ENCODE assay signal across 8 cellular contexts in the genomic region with DNA sequence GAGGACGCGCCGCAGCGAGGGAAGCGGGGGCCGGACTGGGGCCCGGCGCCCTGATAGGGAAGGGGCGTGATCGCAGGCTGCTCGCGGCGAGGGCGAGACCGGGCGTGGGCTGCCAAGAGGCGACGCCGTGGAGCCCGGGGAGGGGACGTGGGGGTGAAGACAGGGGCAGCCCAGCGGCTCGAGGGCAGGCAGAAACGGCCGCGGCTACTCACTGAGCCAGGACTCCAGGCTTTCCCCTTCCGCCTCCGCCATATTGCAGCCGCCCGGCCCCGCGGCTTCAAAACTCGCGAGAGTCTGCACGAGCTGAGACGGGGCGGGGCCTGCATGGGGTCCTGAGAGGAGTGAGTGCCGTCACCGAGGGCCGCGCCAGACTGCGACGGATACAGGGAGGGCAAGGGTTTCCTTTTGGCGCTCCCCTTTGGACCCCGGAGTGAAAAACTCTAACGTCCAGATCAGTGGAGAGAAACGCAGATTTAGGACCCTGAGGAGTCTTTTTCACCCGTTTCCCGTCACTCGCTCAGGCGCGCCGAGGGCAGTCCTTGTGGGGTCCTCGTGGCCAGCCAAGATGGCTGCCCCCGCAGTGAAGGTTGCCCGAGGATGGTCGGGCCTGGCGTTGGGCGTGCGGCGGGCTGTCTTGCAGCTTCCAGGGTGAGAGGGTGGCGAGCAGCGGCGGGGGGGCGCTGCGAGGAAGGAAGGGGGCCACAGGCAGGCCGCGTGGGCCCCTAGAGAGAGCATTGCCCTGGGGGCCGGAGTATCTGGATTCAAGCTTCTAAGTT. TPM values are rescaled to one million over a fixed set of nuclear protein-coding genes. Genes with fewer than 3 reads are reported as not detected.
DNase-seq lines count a peak whose midpoint lies in the region; ATAC-seq and TF ChIP-seq lines count a peak whose summit lies in the region.

A gene with protein sequence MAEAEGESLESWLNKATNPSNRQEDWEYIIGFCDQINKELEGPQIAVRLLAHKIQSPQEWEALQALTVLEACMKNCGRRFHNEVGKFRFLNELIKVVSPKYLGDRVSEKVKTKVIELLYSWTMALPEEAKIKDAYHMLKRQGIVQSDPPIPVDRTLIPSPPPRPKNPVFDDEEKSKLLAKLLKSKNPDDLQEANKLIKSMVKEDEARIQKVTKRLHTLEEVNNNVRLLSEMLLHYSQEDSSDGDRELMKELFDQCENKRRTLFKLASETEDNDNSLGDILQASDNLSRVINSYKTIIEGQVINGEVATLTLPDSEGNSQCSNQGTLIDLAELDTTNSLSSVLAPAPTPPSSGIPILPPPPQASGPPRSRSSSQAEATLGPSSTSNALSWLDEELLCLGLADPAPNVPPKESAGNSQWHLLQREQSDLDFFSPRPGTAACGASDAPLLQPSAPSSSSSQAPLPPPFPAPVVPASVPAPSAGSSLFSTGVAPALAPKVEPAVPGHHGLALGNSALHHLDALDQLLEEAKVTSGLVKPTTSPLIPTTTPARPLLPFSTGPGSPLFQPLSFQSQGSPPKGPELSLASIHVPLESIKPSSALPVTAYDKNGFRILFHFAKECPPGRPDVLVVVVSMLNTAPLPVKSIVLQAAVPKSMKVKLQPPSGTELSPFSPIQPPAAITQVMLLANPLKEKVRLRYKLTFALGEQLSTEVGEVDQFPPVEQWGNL (minus strand): TSS at position 271 of the 776 bp plus-strand sequence. CDS start 19 bp downstream, at position 252.
A gene (plus strand): TSS at position 544 of the 776 bp plus-strand sequence. CDS start 22 bp downstream, at position 566.

- peaks cover 13% of the 10 kb centered on the region; the same call in 1 of the 2 replicates for H4K20me1 ChIP-seq in SK-N-SH (ENCODE audit: insufficient read depth)
- H4K20me1 ChIP-seq in osteoblast (ENCODE audit: insufficient read depth, low read length) = peaks cover 16% of the 10 kb centered on the region

- CTCF ChIA-PET in SK-N-SH (lab: Yijun Ruan, JAX) = interaction anchor here (0.5 to 5.7 kb wide), 22 partner anchors 10 to 635 kb away, joined by 3 to 102 read pairs (median 5); a partner anchor contains a TSS

- H2AFZ ChIP-seq in SK-N-SH (ENCODE audit: low read depth) (peak within 1 kb of the TSS; percentile 91), osteoblast (ENCODE audit: low read length) (peak within 1 kb of the TSS; percentile 97)

- under 1% methylated on average over 56 of the region's 69 CpGs for WGBS in SK-N-SH (ENCODE audit: low lambda C conversion rate)
- WGBS in testis, 2 donors = 0 to 1% methylated on average over 17 to 68 of the region's 69 CpGs

- H3K4me3 ChIP-seq in SK-N-SH (ENCODE audit: low read depth in 2 of 2, low read length in 1 of 2) (peak within 1 kb of the TSS; percentile 88 to 99), osteoblast (ENCODE audit: insufficient read depth, low read length) (peak within 1 kb of the TSS; percentile 94), testis (peak within 1 kb of the TSS; percentile 94 to 100)

- TF ChIP-seq RAD21 in SK-N-SH (IDR thresholded peaks at IDR 0.05; ENCODE audit: low read length) = no peak

- H3K27me3 ChIP-seq in SK-N-SH (ENCODE audit: insufficient read depth) = no peaks in the 10 kb centered on the region
- H3K27me3 ChIP-seq in osteoblast (ENCODE audit: insufficient read depth, low read length) = no peaks in the 10 kb centered on the region
- H3K27me3 ChIP-seq in testis = no peaks in the 10 kb centered on the region

- H3K4me2 ChIP-seq in SK-N-SH (peak within 1 kb of the TSS; percentile 95), osteoblast (ENCODE audit: insufficient read depth, low read length) (peak within 1 kb of the TSS; percentile 88)

- H3K79me2 ChIP-seq in SK-N-SH (ENCODE audit: insufficient read depth) = peaks cover 74% of the 10 kb centered on the region
- peaks cover 58% of the 10 kb centered on the region for H3K79me2 ChIP-seq in osteoblast (ENCODE audit: insufficient read depth, low read length)

- peak within 1 kb of the TSS; percentile 96 to 98 for H3K27ac ChIP-seq in SK-N-SH (ENCODE audit: low read depth in 2 of 2, low read length in 1 of 2)
- peak within 1 kb of the TSS; percentile 100 for H3K27ac ChIP-seq in osteoblast (ENCODE audit: low read depth, low read length)
- H3K27ac ChIP-seq in testis = peak within 1 kb of the TSS; percentile 83 to 99

- no peaks in the 10 kb centered on the region for H3K9me2 ChIP-seq in SK-N-SH

- POLR2A ChIA-PET in SK-N-SH (lab: Yijun Ruan, JAX) = interaction anchor here (0.7 to 3.3 kb wide), 13 partner anchors 10 to 255 kb away, joined by 3 to 67 read pairs (median 5); a partner anchor contains a TSS

- TF ChIP-seq CTCF in SK-N-SH (IDR thresholded peaks at IDR 0.05) (no peak), osteoblast (IDR thresholded peaks at IDR 0.05; ENCODE audit: extremely low read depth, low read depth, low read length) (no peak), testis (IDR thresholded peaks at IDR 0.05) (peak in 1 of 3 experiments; percentile 17)

- H3K36me3 ChIP-seq in SK-N-SH (replicated peaks in 1 of 2; ENCODE audit: control insufficient read depth in 1 of 2, insufficient read depth in 2 of 2, low read length in 1 of 2) = peaks cover 26 to 34% of the 10 kb centered on the region in 2 experiments
- H3K36me3 ChIP-seq in osteoblast (ENCODE audit: insufficient read depth, low read length) = peaks cover 29% of the 10 kb centered on the region
- no peaks in the 10 kb centered on the region for H3K36me3 ChIP-seq in testis (ENCODE audit: low read depth, missing control alignments)

- DNase-seq in GM03348 (ENCODE audit: low spot score) (peak; percentile 97), NCI-H1092 (lab: John Stamatoyannopoulos, UW) (peak; percentile 92), SK-N-SH (peak; percentile 100), globus pallidus (ENCODE audit: low spot score) (peak; percentile 92), osteoblast (ENCODE audit: insufficient read length, low spot score, missing footprints) (peak; percentile 98), testis (peak; percentile 97)
- peak; percentile 96 for DNase-seq in activated naive CD4-positive, alpha-beta T cell treated with anti-CD3 and anti-CD28 coated beads, Interleukin-2, amount 50 U/mL, for 16 hours

- no peaks in the 10 kb centered on the region for H3F3A ChIP-seq in SK-N-SH (replicated peaks; ENCODE audit: insufficient read depth)

- H3K4me1 ChIP-seq in SK-N-SH (ENCODE audit: control insufficient read depth in 1 of 2, insufficient read depth in 2 of 2, low read depth in 1 of 2, low read length in 1 of 2) (peaks cover 4 to 21% of the 10 kb centered on the region in 2 experiments; a peak in 2 of 4 replicates), osteoblast (ENCODE audit: insufficient read depth, low read length) (peaks cover 19% of the 10 kb centered on the region), testis (peaks cover 15% of the 10 kb centered on the region)

- peak within 1 kb of the TSS; percentile 97 for H3K9ac ChIP-seq in SK-N-SH

- peak; percentile 87 for ATAC-seq in HG02588 (IDR thresholded peaks at IDR 0.05; ENCODE audit: unreplicated experiment)

- H3K9me3 ChIP-seq in SK-N-SH (no peaks in the 10 kb centered on the region), osteoblast (ENCODE audit: low read depth, low read length) (no peaks in the 10 kb centered on the region), testis (no peaks in the 10 kb centered on the region)

- intact Hi-C loops in testis (cut with DNase I; ENCODE audit: low total_unique reads) = no loop called here

- no peak for TF ChIP-seq EP300 in SK-N-SH (IDR thresholded peaks at IDR 0.05; ENCODE audit: borderline replicate concordance in 1 of 2, low read depth in 1 of 2, low read length in 1 of 2)

- TF ChIP-seq POLR2A in testis (IDR thresholded peaks at IDR 0.05) = no peak

TF ChIP-seq in SK-N-SH, 30 proteins besides CTCF, POLR2A, EP300 and RAD21 (continues in another document):
- TF ChIP-seq, protein P1, sequence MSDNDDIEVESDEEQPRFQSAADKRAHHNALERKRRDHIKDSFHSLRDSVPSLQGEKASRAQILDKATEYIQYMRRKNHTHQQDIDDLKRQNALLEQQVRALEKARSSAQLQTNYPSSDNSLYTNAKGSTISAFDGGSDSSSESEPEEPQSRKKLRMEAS (IDR thresholded peaks at IDR 0.05; ENCODE audit: low read depth) = peak; percentile 88
- TF ChIP-seq NRF1 (IDR thresholded peaks at IDR 0.05; ENCODE audit: low read depth, low read length) (no peak), FOSL2 (IDR thresholded peaks at IDR 0.05; ENCODE audit: borderline replicate concordance, low read depth) (no peak), MXI1 (IDR thresholded peaks at IDR 0.05; ENCODE audit: low read depth, low read length) (peak; percentile 80), MEF2A (IDR thresholded peaks at IDR 0.05; ENCODE audit: borderline replicate concordance, low read depth) (no peak), SMC3 (IDR thresholded peaks at IDR 0.05; ENCODE audit: low read depth, low read length) (no peak)
- TF ChIP-seq, protein P2, sequence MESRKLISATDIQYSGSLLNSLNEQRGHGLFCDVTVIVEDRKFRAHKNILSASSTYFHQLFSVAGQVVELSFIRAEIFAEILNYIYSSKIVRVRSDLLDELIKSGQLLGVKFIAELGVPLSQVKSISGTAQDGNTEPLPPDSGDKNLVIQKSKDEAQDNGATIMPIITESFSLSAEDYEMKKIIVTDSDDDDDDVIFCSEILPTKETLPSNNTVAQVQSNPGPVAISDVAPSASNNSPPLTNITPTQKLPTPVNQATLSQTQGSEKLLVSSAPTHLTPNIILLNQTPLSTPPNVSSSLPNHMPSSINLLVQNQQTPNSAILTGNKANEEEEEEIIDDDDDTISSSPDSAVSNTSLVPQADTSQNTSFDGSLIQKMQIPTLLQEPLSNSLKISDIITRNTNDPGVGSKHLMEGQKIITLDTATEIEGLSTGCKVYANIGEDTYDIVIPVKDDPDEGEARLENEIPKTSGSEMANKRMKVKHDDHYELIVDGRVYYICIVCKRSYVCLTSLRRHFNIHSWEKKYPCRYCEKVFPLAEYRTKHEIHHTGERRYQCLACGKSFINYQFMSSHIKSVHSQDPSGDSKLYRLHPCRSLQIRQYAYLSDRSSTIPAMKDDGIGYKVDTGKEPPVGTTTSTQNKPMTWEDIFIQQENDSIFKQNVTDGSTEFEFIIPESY (IDR thresholded peaks at IDR 0.05; ENCODE audit: borderline replicate concordance, low read depth) = peak; percentile 98

RNA-seq across cellular contexts. Expression of the first gene that starts in this region (rescaled TPM):
- polyA plus RNA-seq in SK-N-SH (2012; rRNA removed) (42.5 and 43.7 TPM in 2 replicates), testis (ENCODE audit: insufficient read depth, low read depth, low replicate concordance) (42.9 TPM)
- 13.3 and 21.1 TPM in 2 replicates for polyA plus RNA-seq in SK-N-SH (2012; cell fraction: cytosol; rRNA removed)
- polyA plus RNA-seq in SK-N-SH (2012; cell fraction: nucleus; rRNA removed) = 183 and 203 TPM in 2 replicates
- total RNA-seq in osteoblast (9.0 and 12.1 TPM in 2 replicates), testis (10 to 100 TPM; 46.8 to 50.2 TPM)

RNA-seq across cellular contexts. Expression of the second gene that starts in this region (rescaled TPM):
- polyA plus RNA-seq in SK-N-SH (2012; rRNA removed) (82.8 and 90.4 TPM in 2 replicates), testis (ENCODE audit: insufficient read depth, low read depth, low replicate concordance) (83.5 TPM)
- polyA plus RNA-seq in SK-N-SH (2012; cell fraction: cytosol; rRNA removed) = 77.5 and 82.2 TPM in 2 replicates
- 74.4 and 85.5 TPM in 2 replicates for polyA plus RNA-seq in SK-N-SH (2012; cell fraction: nucleus; rRNA removed)
- total RNA-seq in osteoblast (43.6 and 45.6 TPM in 2 replicates), testis (10 to 100 TPM; 53.3 to 72.9 TPM)

Comparison
In these comparisons a context has a peak if more than half of its experiments do, and no peak if none do; other contexts are left out.
1. Peak in every context shown above with its lines: DNase-seq, ATAC-seq, H3K4me3 ChIP-seq and H3K27ac ChIP-seq.